Comparison of ENCODE assay signal across 4 cellular contexts in genomic region chr4:73369506-73370199, GRCh38. TPM values are rescaled to one million over a fixed set of nuclear protein-coding genes. Genes with fewer than 3 reads are reported as not detected.
"Had no signal": no experiment of that assay in that cellular context is flagged by ENCODE, and none has a peak within 500 bp of the region (broad histone marks: within the 10 kb centered on the region; RNA-seq: fewer than 3 reads in every experiment).

No MANE protein-coding gene starts in this region.

RNA-seq across cellular contexts. Expression of gene ALB, which starts 34.4 kb away (rescaled TPM):
- total RNA-seq: GM23248, H4, HFFc6, IMR-90 had no signal
- polyA plus RNA-seq: GM23248, IMR-90 had no signal
